Comparison of ENCODE assay signal across 1 cellular context in genomic region chr22:17379939-17380710, GRCh38.
TF ChIP-seq lines count a peak whose summit lies in the region.

No MANE protein-coding gene starts in this region.

TF ChIP-seq in HEK293, 187 proteins besides CTCF, POLR2A, EP300 and RAD21 (continued from another document):
- TF ChIP-seq, protein P1, sequence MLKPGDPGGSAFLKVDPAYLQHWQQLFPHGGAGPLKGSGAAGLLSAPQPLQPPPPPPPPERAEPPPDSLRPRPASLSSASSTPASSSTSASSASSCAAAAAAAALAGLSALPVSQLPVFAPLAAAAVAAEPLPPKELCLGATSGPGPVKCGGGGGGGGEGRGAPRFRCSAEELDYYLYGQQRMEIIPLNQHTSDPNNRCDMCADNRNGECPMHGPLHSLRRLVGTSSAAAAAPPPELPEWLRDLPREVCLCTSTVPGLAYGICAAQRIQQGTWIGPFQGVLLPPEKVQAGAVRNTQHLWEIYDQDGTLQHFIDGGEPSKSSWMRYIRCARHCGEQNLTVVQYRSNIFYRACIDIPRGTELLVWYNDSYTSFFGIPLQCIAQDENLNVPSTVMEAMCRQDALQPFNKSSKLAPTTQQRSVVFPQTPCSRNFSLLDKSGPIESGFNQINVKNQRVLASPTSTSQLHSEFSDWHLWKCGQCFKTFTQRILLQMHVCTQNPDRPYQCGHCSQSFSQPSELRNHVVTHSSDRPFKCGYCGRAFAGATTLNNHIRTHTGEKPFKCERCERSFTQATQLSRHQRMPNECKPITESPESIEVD (tag by site-specific recombination; IDR thresholded peaks at IDR 0.05): peak; percentile 56; the same call in 1 of the 2 replicates
- TF ChIP-seq ZNF341 (tag by site-specific recombination; IDR thresholded peaks at IDR 0.05; ENCODE audit: low read depth) (0 out of 2 replicates have a peak, but pooled peaks have one; percentile 13), ZNF10 (tag by site-specific recombination; IDR thresholded peaks at IDR 0.05) (no peak)
